ENCODE assay signal across 1 cellular context in genomic region chr11:118911880-118912741, GRCh38.
TF ChIP-seq lines count a peak whose summit lies in the region.

No MANE protein-coding gene starts in this region.

TF ChIP-seq in HepG2, 621 proteins besides CTCF, POLR2A, EP300 and RAD21 (continued from another document and continues in another):
- TF ChIP-seq, protein P1, sequence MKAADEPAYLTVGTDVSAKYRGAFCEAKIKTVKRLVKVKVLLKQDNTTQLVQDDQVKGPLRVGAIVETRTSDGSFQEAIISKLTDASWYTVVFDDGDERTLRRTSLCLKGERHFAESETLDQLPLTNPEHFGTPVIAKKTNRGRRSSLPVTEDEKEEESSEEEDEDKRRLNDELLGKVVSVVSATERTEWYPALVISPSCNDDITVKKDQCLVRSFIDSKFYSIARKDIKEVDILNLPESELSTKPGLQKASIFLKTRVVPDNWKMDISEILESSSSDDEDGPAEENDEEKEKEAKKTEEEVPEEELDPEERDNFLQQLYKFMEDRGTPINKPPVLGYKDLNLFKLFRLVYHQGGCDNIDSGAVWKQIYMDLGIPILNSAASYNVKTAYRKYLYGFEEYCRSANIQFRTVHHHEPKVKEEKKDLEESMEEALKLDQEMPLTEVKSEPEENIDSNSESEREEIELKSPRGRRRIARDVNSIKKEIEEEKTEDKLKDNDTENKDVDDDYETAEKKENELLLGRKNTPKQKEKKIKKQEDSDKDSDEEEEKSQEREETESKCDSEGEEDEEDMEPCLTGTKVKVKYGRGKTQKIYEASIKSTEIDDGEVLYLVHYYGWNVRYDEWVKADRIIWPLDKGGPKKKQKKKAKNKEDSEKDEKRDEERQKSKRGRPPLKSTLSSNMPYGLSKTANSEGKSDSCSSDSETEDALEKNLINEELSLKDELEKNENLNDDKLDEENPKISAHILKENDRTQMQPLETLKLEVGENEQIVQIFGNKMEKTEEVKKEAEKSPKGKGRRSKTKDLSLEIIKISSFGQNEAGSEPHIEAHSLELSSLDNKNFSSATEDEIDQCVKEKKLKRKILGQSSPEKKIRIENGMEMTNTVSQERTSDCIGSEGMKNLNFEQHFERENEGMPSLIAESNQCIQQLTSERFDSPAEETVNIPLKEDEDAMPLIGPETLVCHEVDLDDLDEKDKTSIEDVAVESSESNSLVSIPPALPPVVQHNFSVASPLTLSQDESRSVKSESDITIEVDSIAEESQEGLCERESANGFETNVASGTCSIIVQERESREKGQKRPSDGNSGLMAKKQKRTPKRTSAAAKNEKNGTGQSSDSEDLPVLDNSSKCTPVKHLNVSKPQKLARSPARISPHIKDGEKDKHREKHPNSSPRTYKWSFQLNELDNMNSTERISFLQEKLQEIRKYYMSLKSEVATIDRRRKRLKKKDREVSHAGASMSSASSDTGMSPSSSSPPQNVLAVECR (CRISPR knock-in tag; IDR thresholded peaks at IDR 0.05; ENCODE audit: borderline replicate concordance): no peak
- TF ChIP-seq RXRB (CRISPR knock-in tag; IDR thresholded peaks at IDR 0.05; ENCODE audit: borderline replicate concordance) (no peak), GTF2F1 (IDR thresholded peaks at IDR 0.05; ENCODE audit: low read length) (no peak), CC2D1A (CRISPR knock-in tag; IDR thresholded peaks at IDR 0.05) (no peak), ELF4 (CRISPR knock-in tag; IDR thresholded peaks at IDR 0.05; ENCODE audit: borderline replicate concordance) (no peak), RBAK (CRISPR knock-in tag; IDR thresholded peaks at IDR 0.05) (no peak), ZFP90 (CRISPR knock-in tag; IDR thresholded peaks at IDR 0.05; ENCODE audit: borderline replicate concordance) (0 out of 2 replicates have a peak, but pooled peaks have one; percentile 28), ZNF674 (CRISPR knock-in tag; IDR thresholded peaks at IDR 0.05; ENCODE audit: low read depth) (no peak), PAX8 (CRISPR knock-in tag; IDR thresholded peaks at IDR 0.05; ENCODE audit: borderline replicate concordance) (no peak), EZH2 (conservative IDR thresholded peaks at IDR 0.05; ENCODE audit: low read depth, low read length) (no peak), ZNF354B (CRISPR knock-in tag; IDR thresholded peaks at IDR 0.05) (no peak), DMAP1 (CRISPR knock-in tag; IDR thresholded peaks at IDR 0.05) (no peak), ZNF563 (CRISPR knock-in tag; IDR thresholded peaks at IDR 0.05) (no peak), POLR2AphosphoS5 (IDR thresholded peaks at IDR 0.05; ENCODE audit: low read depth, low read length) (0 out of 2 replicates have a peak, but pooled peaks have one; percentile 19), PATZ1 (CRISPR knock-in tag; IDR thresholded peaks at IDR 0.05) (peak; percentile 76), PCBP2 (optimal IDR thresholded peaks at IDR 0.05; ENCODE audit: low read depth, low read length, poor library complexity, severe bottlenecking) (no peak), ISL2 (CRISPR knock-in tag; IDR thresholded peaks at IDR 0.05) (no peak), ZNF225 (CRISPR knock-in tag; IDR thresholded peaks at IDR 0.05) (no peak), ATF7 (IDR thresholded peaks at IDR 0.05) (no peak), ATF7 (CRISPR knock-in tag; IDR thresholded peaks at IDR 0.05) (peak; percentile 58; the same call in 1 of the 2 replicates), ZEB1 (IDR thresholded peaks at IDR 0.05; ENCODE audit: insufficient replicate concordance, low read depth) (no peak), JUN (CRISPR knock-in tag; IDR thresholded peaks at IDR 0.05) (peak; percentile 69; the same call in 1 of the 2 replicates), TEF (CRISPR knock-in tag; IDR thresholded peaks at IDR 0.05) (no peak), SOX6 (IDR thresholded peaks at IDR 0.05) (no peak), SOX6 (CRISPR knock-in tag; IDR thresholded peaks at IDR 0.05) (peak; percentile 40; the same call in 1 of the 2 replicates), KAT2B (IDR thresholded peaks at IDR 0.05; ENCODE audit: borderline replicate concordance, low read depth, low read length) (no peak), ZNF281 (CRISPR knock-in tag; IDR thresholded peaks at IDR 0.05; ENCODE audit: borderline replicate concordance) (peak; percentile 70; the same call in 1 of the 2 replicates), ZSCAN5A (CRISPR knock-in tag; IDR thresholded peaks at IDR 0.05; ENCODE audit: borderline replicate concordance) (no peak), ZNF280B (CRISPR knock-in tag; IDR thresholded peaks at IDR 0.05; ENCODE audit: borderline replicate concordance) (0 out of 2 replicates have a peak, but pooled peaks have one; percentile 22), CHD2 (IDR thresholded peaks at IDR 0.05; ENCODE audit: low read depth, low read length) (peak; percentile 25; the same call in 1 of the 2 replicates), SYNCRIP (IDR thresholded peaks at IDR 0.05; ENCODE audit: insufficient read depth, low read depth, low read length) (no peak), TERF1 (CRISPR knock-in tag; IDR thresholded peaks at IDR 0.05) (no peak), SP5 (CRISPR knock-in tag; IDR thresholded peaks at IDR 0.05; ENCODE audit: borderline replicate concordance, low read depth) (no peak; the same call in 1 of the 2 replicates), ZNF501 (CRISPR knock-in tag; IDR thresholded peaks at IDR 0.05) (peak; percentile 48; the same call in 1 of the 2 replicates)
- TF ChIP-seq, protein P2, sequence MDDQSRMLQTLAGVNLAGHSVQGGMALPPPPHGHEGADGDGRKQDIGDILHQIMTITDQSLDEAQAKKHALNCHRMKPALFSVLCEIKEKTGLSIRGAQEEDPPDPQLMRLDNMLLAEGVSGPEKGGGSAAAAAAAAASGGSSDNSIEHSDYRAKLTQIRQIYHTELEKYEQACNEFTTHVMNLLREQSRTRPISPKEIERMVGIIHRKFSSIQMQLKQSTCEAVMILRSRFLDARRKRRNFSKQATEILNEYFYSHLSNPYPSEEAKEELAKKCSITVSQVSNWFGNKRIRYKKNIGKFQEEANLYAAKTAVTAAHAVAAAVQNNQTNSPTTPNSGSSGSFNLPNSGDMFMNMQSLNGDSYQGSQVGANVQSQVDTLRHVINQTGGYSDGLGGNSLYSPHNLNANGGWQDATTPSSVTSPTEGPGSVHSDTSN (CRISPR knock-in tag; IDR thresholded peaks at IDR 0.05; ENCODE audit: borderline replicate concordance): no peak
- TF ChIP-seq, protein P3, sequence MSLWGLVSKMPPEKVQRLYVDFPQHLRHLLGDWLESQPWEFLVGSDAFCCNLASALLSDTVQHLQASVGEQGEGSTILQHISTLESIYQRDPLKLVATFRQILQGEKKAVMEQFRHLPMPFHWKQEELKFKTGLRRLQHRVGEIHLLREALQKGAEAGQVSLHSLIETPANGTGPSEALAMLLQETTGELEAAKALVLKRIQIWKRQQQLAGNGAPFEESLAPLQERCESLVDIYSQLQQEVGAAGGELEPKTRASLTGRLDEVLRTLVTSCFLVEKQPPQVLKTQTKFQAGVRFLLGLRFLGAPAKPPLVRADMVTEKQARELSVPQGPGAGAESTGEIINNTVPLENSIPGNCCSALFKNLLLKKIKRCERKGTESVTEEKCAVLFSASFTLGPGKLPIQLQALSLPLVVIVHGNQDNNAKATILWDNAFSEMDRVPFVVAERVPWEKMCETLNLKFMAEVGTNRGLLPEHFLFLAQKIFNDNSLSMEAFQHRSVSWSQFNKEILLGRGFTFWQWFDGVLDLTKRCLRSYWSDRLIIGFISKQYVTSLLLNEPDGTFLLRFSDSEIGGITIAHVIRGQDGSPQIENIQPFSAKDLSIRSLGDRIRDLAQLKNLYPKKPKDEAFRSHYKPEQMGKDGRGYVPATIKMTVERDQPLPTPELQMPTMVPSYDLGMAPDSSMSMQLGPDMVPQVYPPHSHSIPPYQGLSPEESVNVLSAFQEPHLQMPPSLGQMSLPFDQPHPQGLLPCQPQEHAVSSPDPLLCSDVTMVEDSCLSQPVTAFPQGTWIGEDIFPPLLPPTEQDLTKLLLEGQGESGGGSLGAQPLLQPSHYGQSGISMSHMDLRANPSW (CRISPR knock-in tag; IDR thresholded peaks at IDR 0.05; ENCODE audit: borderline replicate concordance): no peak
- TF ChIP-seq, protein P4, sequence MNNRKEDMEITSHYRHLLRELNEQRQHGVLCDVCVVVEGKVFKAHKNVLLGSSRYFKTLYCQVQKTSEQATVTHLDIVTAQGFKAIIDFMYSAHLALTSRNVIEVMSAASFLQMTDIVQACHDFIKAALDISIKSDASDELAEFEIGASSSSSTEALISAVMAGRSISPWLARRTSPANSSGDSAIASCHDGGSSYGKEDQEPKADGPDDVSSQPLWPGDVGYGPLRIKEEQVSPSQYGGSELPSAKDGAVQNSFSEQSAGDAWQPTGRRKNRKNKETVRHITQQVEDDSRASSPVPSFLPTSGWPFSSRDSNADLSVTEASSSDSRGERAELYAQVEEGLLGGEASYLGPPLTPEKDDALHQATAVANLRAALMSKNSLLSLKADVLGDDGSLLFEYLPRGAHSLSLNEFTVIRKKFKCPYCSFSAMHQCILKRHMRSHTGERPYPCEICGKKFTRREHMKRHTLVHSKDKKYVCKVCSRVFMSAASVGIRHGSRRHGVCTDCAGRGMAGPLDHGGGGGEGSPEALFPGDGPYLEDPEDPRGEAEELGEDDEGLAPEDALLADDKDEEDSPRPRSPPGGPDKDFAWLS (CRISPR knock-in tag; IDR thresholded peaks at IDR 0.05; ENCODE audit: borderline replicate concordance): no peak
